ENCODE assay signal across 8 cellular contexts in genomic region chr1:207824691-207825090, GRCh38.
DNase-seq lines count a peak whose midpoint lies in the region; ATAC-seq and TF ChIP-seq lines count a peak whose summit lies in the region.

No MANE protein-coding gene starts in this region.

- ATAC-seq in upper lobe of left lung (ENCODE audit: low FRiP score in 2 of 2) = no peak

- peaks cover 3% of the 10 kb centered on the region for H3K36me3 Mint-ChIP-seq in activated naive CD4-positive, alpha-beta T cell treated with anti-CD3 and anti-CD28 coated beads, Interleukin-2, amount 50 U/mL, for 24 hours

- peaks cover 98% of the 10 kb centered on the region for H3K4me1 Mint-ChIP-seq in activated naive CD4-positive, alpha-beta T cell treated with anti-CD3 and anti-CD28 coated beads, Interleukin-2, amount 50 U/mL, for 24 hours

- no peak for TF ChIP-seq CTCF in breast epithelium (IDR thresholded peaks at IDR 0.05)
- TF ChIP-seq CTCF in upper lobe of left lung (IDR thresholded peaks at IDR 0.05) = no peak

- H3K4me1 ChIP-seq in breast epithelium (peaks cover 24 to 35% of the 10 kb centered on the region in 2 donors), upper lobe of left lung (peaks cover 78 to 89% (median 79%) of the 10 kb centered on the region in 4 donors)

- intact Hi-C loops in breast epithelium (cut with DNase I; ENCODE audit: low total_unique reads) = loop anchor here (5.0 kb wide), 1 partner anchor 43 kb away; no protein-coding TSS in a partner anchor

- no peak for DNase-seq in activated naive CD4-positive, alpha-beta T cell treated with anti-CD3 and anti-CD28 coated beads, Interleukin-2, amount 50 U/mL, for 16 hours
- DNase-seq in breast epithelium (ENCODE audit: low spot score in 2 of 2) = no peak
- DNase-seq in medulla oblongata (ENCODE audit: extremely low spot score) = peak; percentile 28
- DNase-seq in upper lobe of left lung = no peak
- DNase-seq in NOMO-1 (lab: John Stamatoyannopoulos, UW; ENCODE audit: unreplicated experiment in 2 of 2) = no peak
- no peak for DNase-seq in activated CD4-positive, alpha-beta T cell treated with anti-CD3 and anti-CD28 coated beads for 1 hour
- DNase-seq in NCI-H1092 treated with DMSO at 0.1 percent for 48 hours (lab: John Stamatoyannopoulos, UW) = no peak

- H3K9me3 ChIP-seq in breast epithelium (no peaks in the 10 kb centered on the region), upper lobe of left lung (no peaks in the 10 kb centered on the region)

- H3K4me3 ChIP-seq in breast epithelium (peak overlapping the region in 2 of 3 donors; percentile 76 to 81), upper lobe of left lung (peak overlapping the region in 2 of 4 donors; percentile 67 to 68)

- H3K27ac ChIP-seq in breast epithelium (peak overlapping the region; percentile 98), upper lobe of left lung (peak overlapping the region; percentile 97 to 98 (median 98))

- peak overlapping the region; percentile 94 for H3K4me3 Mint-ChIP-seq in activated naive CD4-positive, alpha-beta T cell treated with anti-CD3 and anti-CD28 coated beads, Interleukin-2, amount 50 U/mL, for 24 hours

- H3K9me3 Mint-ChIP-seq in activated naive CD4-positive, alpha-beta T cell treated with anti-CD3 and anti-CD28 coated beads, Interleukin-2, amount 50 U/mL, for 24 hours = no peaks in the 10 kb centered on the region

- no peak for TF ChIP-seq POLR2A in breast epithelium (IDR thresholded peaks at IDR 0.05)
- TF ChIP-seq POLR2A in upper lobe of left lung (IDR thresholded peaks at IDR 0.05) = no peak

- WGBS in upper lobe of left lung, 2 donors = 73 to 74% methylated on average over 3 of the region's 3 CpGs

- H3K36me3 ChIP-seq in breast epithelium (no peaks in the 10 kb centered on the region), upper lobe of left lung (peaks cover 0 to 9% (median 2%) of the 10 kb centered on the region in 4 donors)

- TF ChIP-seq EP300 in upper lobe of left lung (IDR thresholded peaks at IDR 0.05) = no peak

- no peaks in the 10 kb centered on the region for H3K27me3 ChIP-seq in breast epithelium
- H3K27me3 ChIP-seq in upper lobe of left lung = no peaks in the 10 kb centered on the region

- H3K27ac Mint-ChIP-seq in activated naive CD4-positive, alpha-beta T cell treated with anti-CD3 and anti-CD28 coated beads, Interleukin-2, amount 50 U/mL, for 24 hours = peak overlapping the region; percentile 99

- H3K27me3 Mint-ChIP-seq in activated naive CD4-positive, alpha-beta T cell treated with anti-CD3 and anti-CD28 coated beads, Interleukin-2, amount 50 U/mL, for 24 hours = no peaks in the 10 kb centered on the region
